Comparison of ENCODE assay signal across 10 cellular contexts in genomic region chr4:54315561-54315960, GRCh38.
A peak's percentile ranks its signal among the peaks of the same experiment; 100 is the strongest.
DNase-seq lines count a peak whose midpoint lies in the region; ATAC-seq and TF ChIP-seq lines count a peak whose summit lies in the region.
"Had no signal": no experiment of that assay in that cellular context is flagged by ENCODE, and none has a peak within 500 bp of the region (broad histone marks: within the 10 kb centered on the region; RNA-seq: fewer than 3 reads in every experiment).

No MANE protein-coding gene starts in this region.

- POLR2A ChIA-PET in PC-9 (lab: Charles Lee; ENCODE audit: unreplicated experiment), result no interaction called here

- CTCF ChIA-PET in PC-9 (lab: Charles Lee), result no interaction called here

- intact Hi-C loops in PC-9 (cut with micrococcal nuclease; ENCODE audit: unreplicated experiment), result no loop called here

- H3K27me3 ChIP-seq in PC-9 (ENCODE audit: insufficient read depth, low read depth) (no peaks in the 10 kb centered on the region), SJCRH30 (peaks cover 14% of the 10 kb centered on the region)

- H3K9me2 ChIP-seq in PC-9 (ENCODE audit: insufficient read depth), result no peaks in the 10 kb centered on the region

- DNase-seq in CD1c-positive myeloid dendritic cell (ENCODE audit: extremely low spot score) (peak; percentile 73), NB4 (ENCODE audit: low read depth) (peak; percentile 19), SHP77 (lab: John Stamatoyannopoulos, UW) (no peak), PC-9 (no peak), middle frontal gyrus (ENCODE audit: extremely low spot score, low spot score) (no peak), SJCRH30 (no peak)
- DNase-seq: Calu3; naive thymus-derived CD8-positive, alpha-beta T cell had no signal

- H4K20me1 ChIP-seq in PC-9 (ENCODE audit: insufficient read depth), result no peaks in the 10 kb centered on the region

- no peak for TF ChIP-seq POLR2A in NB4 (IDR thresholded peaks at IDR 0.05; ENCODE audit: extremely low read depth, insufficient read length)

- H3K27ac ChIP-seq in PC-9 (no peak overlapping the region), SJCRH30 (no peak overlapping the region)

- H3K4me2 ChIP-seq in PC-9, result no peak overlapping the region

- TF ChIP-seq CTCF in NB4 (IDR thresholded peaks at IDR 0.05; ENCODE audit: low read depth, low read length) (no peak), PC-9 (conservative IDR thresholded peaks at IDR 0.05) (no peak)

- H3F3A ChIP-seq in PC-9 (ENCODE audit: insufficient read depth, low read depth), result no peaks in the 10 kb centered on the region

- H3K9me3 ChIP-seq in PC-9 (ENCODE audit: insufficient read depth, low read depth), result no peaks in the 10 kb centered on the region
- no peaks in the 10 kb centered on the region for H3K9me3 ChIP-seq in SJCRH30 (replicated peaks)

- H3K4me1 ChIP-seq in PC-9 (replicated peaks; ENCODE audit: insufficient read depth), result no peaks in the 10 kb centered on the region
- no peaks in the 10 kb centered on the region for H3K4me1 ChIP-seq in SJCRH30

- BruUV-seq in PC-9 (replicated peaks; lab: Mats Ljungman, UMichigan), result no TSS peak

- H2AFZ ChIP-seq in PC-9, result no peak overlapping the region

- ATAC-seq in GM19035 (IDR thresholded peaks at IDR 0.05; ENCODE audit: unreplicated experiment) (peak; percentile 98), HG02884 (IDR thresholded peaks at IDR 0.05; ENCODE audit: unreplicated experiment) (peak; percentile 95)
- ATAC-seq: naive thymus-derived CD8-positive, alpha-beta T cell had no signal

- H3K4me3 ChIP-seq in NB4 (ENCODE audit: low read depth, low read length), result no peak overlapping the region
- H3K4me3 ChIP-seq in PC-9, result no peak overlapping the region
- H3K4me3 ChIP-seq in SJCRH30, result no peak overlapping the region

- H3K36me3 ChIP-seq in PC-9 (ENCODE audit: low read depth) (no peaks in the 10 kb centered on the region), SJCRH30 (no peaks in the 10 kb centered on the region)

- H3K79me2 ChIP-seq in PC-9 (ENCODE audit: low read depth), result no peaks in the 10 kb centered on the region

Comparison
In these comparisons a context has a peak if more than half of its experiments do, and no peak if none do; other contexts are left out.
1. DNase-seq: peak in CD1c-positive myeloid dendritic cell (single experiment) and NB4 (single experiment); none in SHP77 (0 of 2), PC-9 (0 of 2), middle frontal gyrus (single experiment) and SJCRH30 (0 of 2).